8 cellular contexts compared by ENCODE assay signal in genomic region chr5:23820764-23821471, GRCh38.
DNase-seq lines count a peak whose midpoint lies in the region; ATAC-seq, FAIRE-seq and TF ChIP-seq lines count a peak whose summit lies in the region.

No MANE protein-coding gene starts in this region.

- DNase-seq in HEK293T (ENCODE audit: extremely low spot score) (peak; percentile 16), fibroblast of pulmonary artery (ENCODE audit: low read depth) (peak; percentile 38), urothelium cell line (ENCODE audit: low spot score) (peak; percentile 66)
- no peak for DNase-seq in activated CD4-positive, alpha-beta T cell treated with anti-CD3 and anti-CD28 coated beads, Interleukin-2, amount 50 U/mL, for 4 hours
- no peak for DNase-seq in stimulated activated naive CD4-positive, alpha-beta T cell (lab: John Stamatoyannopoulos, UW)

- CTCF ChIA-PET in HEK293T (lab: Yijun Ruan, JAX), result interaction anchor here (0.6 to 1.2 kb wide), 2 partner anchors 12 to 289 kb away, joined by 3 to 4 read pairs; no protein-coding TSS in a partner anchor

- H3K79me2 ChIP-seq in OCI-LY3 (ENCODE audit: low read length), result no peaks in the 10 kb centered on the region

- no peak overlapping the region for H3K9ac ChIP-seq in OCI-LY3 (ENCODE audit: low read length)

- POLR2A ChIA-PET in HEK293T (lab: Yijun Ruan, JAX), result no interaction called here

- no peaks in the 10 kb centered on the region for H3K9me3 ChIP-seq in OCI-LY3 (ENCODE audit: insufficient read depth, low read length)

- ATAC-seq in HG03520 (IDR thresholded peaks at IDR 0.05; ENCODE audit: unreplicated experiment), result no peak

- H3K4me3 ChIP-seq in OCI-LY3 (ENCODE audit: low read length) (no peak overlapping the region), fibroblast of pulmonary artery (replicated peaks; ENCODE audit: low read depth, low read length) (no peak overlapping the region)

- no peaks in the 10 kb centered on the region for H3K4me1 ChIP-seq in OCI-LY3 (ENCODE audit: low read length)

- H3K36me3 ChIP-seq in OCI-LY3 (replicated peaks; ENCODE audit: low read depth, low read length), result no peaks in the 10 kb centered on the region

- H3K27ac ChIP-seq in 22Rv1 (no peak overlapping the region), OCI-LY3 (ENCODE audit: low read length) (no peak overlapping the region)

- H2AFZ ChIP-seq in OCI-LY3 (ENCODE audit: low read depth, low read length), result peak overlapping the region; percentile 15; the same call in 1 of the 2 replicates

- no peak overlapping the region for H3K4me2 ChIP-seq in OCI-LY3 (ENCODE audit: low read length)

- H3K27me3 ChIP-seq in OCI-LY3 (ENCODE audit: low read depth, low read length), result no peaks in the 10 kb centered on the region

- FAIRE-seq in urothelium cell line (lab: Jason Lieb, UNC), result no peak

- TF ChIP-seq CTCF in 22Rv1 (IDR thresholded peaks at IDR 0.05) (peak; percentile 84), OCI-LY3 (IDR thresholded peaks at IDR 0.05; ENCODE audit: low read depth, low read length) (peak; percentile 59), fibroblast of pulmonary artery (IDR thresholded peaks at IDR 0.05; ENCODE audit: low read length, missing control alignments) (peak; percentile 38)

- H4K20me1 ChIP-seq in OCI-LY3 (ENCODE audit: insufficient read depth, low read length), result no peaks in the 10 kb centered on the region

TF ChIP-seq in HEK293T, 16 proteins besides CTCF, POLR2A, EP300 and RAD21:
- TF ChIP-seq PKNOX1 (IDR thresholded peaks at IDR 0.05), result peak; percentile 20; the same call in 1 of the 2 replicates
- TF ChIP-seq ELF4 (IDR thresholded peaks at IDR 0.05), result no peak

Comparison
In these comparisons a context has a peak if more than half of its experiments do, and no peak if none do; other contexts are left out.
1. DNase-seq: peak in HEK293T (single experiment), fibroblast of pulmonary artery (single experiment) and urothelium cell line (single experiment); none in activated CD4-positive, alpha-beta T cell treated with anti-CD3 and anti-CD28 coated beads, Interleukin-2, amount 50 U/mL, for 4 hours (0 of 2) and stimulated activated naive CD4-positive, alpha-beta T cell (0 of 6).
2. Peak in every context shown above with its lines, with median percentiles within 50 percentile points of each other: CTCF ChIP-seq.